Comparison of ENCODE assay signal across 8 cellular contexts in the genomic region with DNA sequence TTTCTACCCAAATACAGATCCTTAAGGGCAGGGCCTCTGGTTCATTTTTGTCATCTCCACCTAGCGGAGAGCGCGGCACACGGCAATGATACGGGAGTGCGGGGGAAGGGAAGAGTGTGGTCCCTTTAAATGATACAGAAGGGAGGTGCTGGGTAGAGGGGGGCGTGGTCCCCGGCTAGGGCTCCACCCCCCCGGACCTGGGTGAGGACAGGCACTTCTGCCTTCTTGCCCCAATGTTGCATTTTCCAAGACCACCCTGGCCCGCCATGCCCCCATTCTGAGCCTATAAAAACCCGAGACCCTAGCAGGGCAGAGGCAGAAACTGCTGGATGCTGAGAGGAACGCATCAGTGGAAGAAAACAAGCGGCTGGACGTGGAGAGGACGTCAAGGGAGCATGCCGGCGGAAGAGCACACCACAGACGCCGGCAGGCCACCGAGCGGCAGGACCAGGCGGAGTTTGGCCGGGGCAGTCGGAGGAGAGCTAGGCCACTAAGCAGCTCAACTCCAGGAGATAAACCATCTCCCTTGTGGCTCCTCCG. TPM values are rescaled to one million over a fixed set of nuclear protein-coding genes. Genes with fewer than 3 reads are reported as not detected.
DNase-seq lines count a peak whose midpoint lies in the region; ATAC-seq and TF ChIP-seq lines count a peak whose summit lies in the region.

No MANE protein-coding gene starts in this region.

- no CpG with 5 or more reads among the region's 25 CpGs for WGBS in mesendoderm (ENCODE audit: extremely low coverage, insufficient coverage, low lambda C conversion rate)
- 70 to 73% methylated on average over 25 of the region's 25 CpGs for WGBS in aorta, 2 donors

- TF ChIP-seq CTCF in BJ (IDR thresholded peaks at IDR 0.05; ENCODE audit: insufficient read depth, low read depth, low read length) (peak; percentile 12; the same call in 1 of the 2 replicates), endothelial cell (IDR thresholded peaks at IDR 0.05; ENCODE audit: unreplicated experiment) (no peak)

- H3K4me3 ChIP-seq in BJ (ENCODE audit: low read depth, low read length), result no peak overlapping the region
- H3K4me3 ChIP-seq in adipocyte (ENCODE audit: low read length), result peak overlapping the region; percentile 75
- H3K4me3 ChIP-seq in mesendoderm (ENCODE audit: low read length), result peak overlapping the region; percentile 58
- no peak overlapping the region for H3K4me3 ChIP-seq in aorta (ENCODE audit: low read length in 2 of 2)

- peaks cover 6% of the 10 kb centered on the region for H3K79me2 ChIP-seq in mesendoderm (ENCODE audit: control insufficient read depth, insufficient read depth, low read length)

- no peak overlapping the region for H2AK5ac ChIP-seq in mesendoderm (ENCODE audit: low read length)

- H3K9me3 ChIP-seq in adipocyte (ENCODE audit: control insufficient read depth, low read length) (no peaks in the 10 kb centered on the region), aorta (ENCODE audit: control insufficient read depth, low read length) (peaks cover 2% of the 10 kb centered on the region)

- H3K56ac ChIP-seq in mesendoderm (ENCODE audit: low read length), result peak overlapping the region; percentile 90

- H3K36me3 ChIP-seq in BJ (ENCODE audit: control insufficient read depth, insufficient read depth, low read length) (no peaks in the 10 kb centered on the region), adipocyte (ENCODE audit: control insufficient read depth, insufficient read depth, low read length, severe bottlenecking) (no peaks in the 10 kb centered on the region), mesendoderm (ENCODE audit: control insufficient read depth, insufficient read depth, low read length) (no peaks in the 10 kb centered on the region), aorta (ENCODE audit: control insufficient read depth in 1 of 2, insufficient read depth in 2 of 2, low read length in 1 of 2) (no peaks in the 10 kb centered on the region)

- H3K4ac ChIP-seq in mesendoderm (ENCODE audit: low read depth, low read length), result no peak overlapping the region

- H3K27me3 ChIP-seq in BJ (ENCODE audit: control insufficient read depth, insufficient read depth, low read length) (no peaks in the 10 kb centered on the region), adipocyte (replicated peaks; ENCODE audit: control insufficient read depth, insufficient read depth, low read length) (peaks cover 30% of the 10 kb centered on the region), mesendoderm (ENCODE audit: insufficient read depth, low read length, poor library complexity) (no peaks in the 10 kb centered on the region), aorta (ENCODE audit: control insufficient read depth in 1 of 2, insufficient read depth in 2 of 2, low read length in 1 of 2) (no peaks in the 10 kb centered on the region)

- peak overlapping the region; percentile 57 for H3K9ac ChIP-seq in adipocyte (ENCODE audit: low read length)
- peak overlapping the region; percentile 57 for H3K9ac ChIP-seq in mesendoderm (ENCODE audit: low read length)

- H3K27ac ChIP-seq in mesendoderm (ENCODE audit: low read depth, low read length), result no peak overlapping the region
- no peak overlapping the region for H3K27ac ChIP-seq in aorta (ENCODE audit: low read depth in 1 of 2, low read length in 2 of 2)

- no peak overlapping the region for H4K5ac ChIP-seq in mesendoderm (ENCODE audit: low read length)

- no peak overlapping the region for H3K23ac ChIP-seq in mesendoderm (ENCODE audit: low read length)

- no peak overlapping the region for H4K8ac ChIP-seq in mesendoderm (ENCODE audit: low read depth, low read length)

- POLR2A ChIA-PET in BJ (lab: Charles Lee), result no interaction called here

- peaks cover 5% of the 10 kb centered on the region for H3K79me1 ChIP-seq in mesendoderm (ENCODE audit: low read length)

- intact Hi-C loops in aorta (cut with DNase I), result no loop called here

- H3K36me3 Mint-ChIP-seq in endothelial cell (ENCODE audit: low read depth, unreplicated experiment), result no peaks in the 10 kb centered on the region

- H2BK15ac ChIP-seq in mesendoderm (replicated peaks; ENCODE audit: low read depth), result no peak overlapping the region

- H3K4me3 Mint-ChIP-seq in endothelial cell (ENCODE audit: unreplicated experiment), result no peak overlapping the region

- DNase-seq in BJ (ENCODE audit: low read depth) (no peak), NOMO-1 (lab: John Stamatoyannopoulos, UW; ENCODE audit: unreplicated experiment in 2 of 2) (peak; percentile 75 to 78), adipocyte (ENCODE audit: low read depth) (no peak), mesendoderm (peak; percentile 88), aorta (peak in 1 of 2 donors; percentile 69), endothelial cell (ENCODE audit: low spot score) (no peak), RKO (ENCODE audit: low spot score) (no peak), NCI-H1694 (lab: John Stamatoyannopoulos, UW) (no peak)

- peaks cover 3% of the 10 kb centered on the region for H3K4me1 ChIP-seq in adipocyte (ENCODE audit: control insufficient read depth, insufficient read depth, low read length)
- H3K4me1 ChIP-seq in mesendoderm (ENCODE audit: control insufficient read depth, low read depth, low read length), result no peaks in the 10 kb centered on the region
- H3K4me1 ChIP-seq in aorta (ENCODE audit: control insufficient read depth in 1 of 2, insufficient read depth in 2 of 2, low read length in 2 of 2), result no peaks in the 10 kb centered on the region

- no peak overlapping the region for H3K27ac Mint-ChIP-seq in endothelial cell (ENCODE audit: unreplicated experiment)

- H3K4me1 Mint-ChIP-seq in endothelial cell (ENCODE audit: unreplicated experiment), result no peaks in the 10 kb centered on the region

- H2BK120ac ChIP-seq in mesendoderm (ENCODE audit: low read depth, low read length), result no peak overlapping the region

- H3K18ac ChIP-seq in mesendoderm (ENCODE audit: low read length), result no peak overlapping the region

- H3K27me3 Mint-ChIP-seq in endothelial cell (ENCODE audit: unreplicated experiment), result no peaks in the 10 kb centered on the region

- CTCF ChIA-PET in BJ (lab: Yijun Ruan, JAX), result no interaction called here

- H3K4me2 ChIP-seq in mesendoderm (ENCODE audit: low read length), result peak overlapping the region; percentile 37

- no peaks in the 10 kb centered on the region for H3K9me3 Mint-ChIP-seq in endothelial cell (ENCODE audit: unreplicated experiment)

- ATAC-seq in aorta (ENCODE audit: low FRiP score), result peak; percentile 82

- no peak overlapping the region for H2BK5ac ChIP-seq in mesendoderm (ENCODE audit: low read length)

RNA-seq across cellular contexts. Expression of a gene that starts 30.0 kb away (rescaled TPM):
- polyA plus RNA-seq in BJ (2011; rRNA removed) (0.42 and 0.59 TPM in 2 replicates), aorta (1 to 10 TPM in 1 of 2 donors, under 1 TPM in 1; 0.63 to 1.5 TPM)
- polyA minus RNA-seq in BJ (2011; rRNA and poly(A)+ RNA removed), result 0.26 and 0.57 TPM in 2 replicates
- 6.9 TPM for polyA plus RNA-seq in mesendoderm (2013, experiment 1 of 2)
- 7.0 TPM for polyA plus RNA-seq in mesendoderm (2013, experiment 2 of 2)
- total RNA-seq in aorta (1 to 10 TPM; 1.6 to 5.3 TPM), endothelial cell (ENCODE audit: unreplicated experiment) (9.1 TPM)

RNA-seq across cellular contexts. Expression of a gene that starts 54.7 kb away (rescaled TPM):
- polyA plus RNA-seq in BJ (2011; rRNA removed) (not detected in 2 replicates), aorta (not detected)
- polyA minus RNA-seq in BJ (2011; rRNA and poly(A)+ RNA removed), result not detected in 2 replicates
- polyA plus RNA-seq in mesendoderm (2013, experiment 1 of 2), result not detected
- not detected for polyA plus RNA-seq in mesendoderm (2013, experiment 2 of 2)
- total RNA-seq in aorta (not detected), endothelial cell (ENCODE audit: unreplicated experiment) (not detected)

Comparison
In these comparisons a context has a peak if more than half of its experiments do, and no peak if none do; other contexts are left out.
1. DNase-seq: peak in NOMO-1 (2 of 2) and mesendoderm (single experiment); none in BJ (single experiment), adipocyte (single experiment), endothelial cell (single experiment), RKO (single experiment) and NCI-H1694 (single experiment).
2. H3K4me3 ChIP-seq: peak in adipocyte (single experiment) and mesendoderm (single experiment); none in BJ (single experiment) and aorta (0 of 2).